26 cellular contexts compared by ENCODE assay signal in genomic region chr3:159776779-159777178, GRCh38.
DNase-seq lines count a peak whose midpoint lies in the region; ATAC-seq and TF ChIP-seq lines count a peak whose summit lies in the region.
"Had no signal": no experiment of that assay in that cellular context is flagged by ENCODE, and none has a peak within 500 bp of the region (broad histone marks: within the 10 kb centered on the region; RNA-seq: fewer than 3 reads in every experiment).

No MANE protein-coding gene starts in this region.

- H3K9me1 ChIP-seq in IMR-90 (ENCODE audit: insufficient read depth, low read length), result peaks cover 16% of the 10 kb centered on the region

- peak overlapping the region; percentile 83 for H2BK5ac ChIP-seq in IMR-90 (ENCODE audit: low read depth, low read length, poor library complexity, severe bottlenecking)

- H2BK20ac ChIP-seq in IMR-90 (ENCODE audit: low read depth, low read length), result peak overlapping the region; percentile 11; the same call in 1 of the 2 replicates

- peak overlapping the region; percentile 75 for H2BK120ac ChIP-seq in IMR-90 (ENCODE audit: low read depth, low read length)

- H2AK9ac ChIP-seq in IMR-90 (replicated peaks; ENCODE audit: low read depth, low read length, poor library complexity), result no peak overlapping the region

- peak overlapping the region; percentile 59 for H3K4ac ChIP-seq in IMR-90 (ENCODE audit: low read depth, low read length)

- no peak for TF ChIP-seq RAD21 in IMR-90 (IDR thresholded peaks at IDR 0.05; ENCODE audit: low read length)

- CTCF ChIA-PET in IMR-90 (lab: Yijun Ruan, JAX), result interaction anchor here (1.2 to 1.6 kb wide), 2 partner anchors 28 to 156 kb away, joined by 3 to 4 read pairs; no protein-coding TSS in a partner anchor

- H4K20me1 ChIP-seq in IMR-90 (ENCODE audit: insufficient read depth, low read length), result peaks cover 12% of the 10 kb centered on the region; the same call in 1 of the 2 replicates

- no peaks in the 10 kb centered on the region for H3K9me3 ChIP-seq in IMR-90 (ENCODE audit: control insufficient read depth, insufficient read depth, low read length)
- H3K9me3 ChIP-seq in esophagus muscularis mucosa, result no peaks in the 10 kb centered on the region
- no peaks in the 10 kb centered on the region for H3K9me3 ChIP-seq in subcutaneous abdominal adipose tissue (ENCODE audit: control insufficient read depth in 5 of 5, low read length in 5 of 5)
- H3K9me3 ChIP-seq: mucosa of descending colon, SK-N-SH had no signal

- DNase-seq in IMR-90 (no peak), esophagus muscularis mucosa (ENCODE audit: extremely low spot score) (no peak), myocyte (ENCODE audit: low read depth) (peak; percentile 24), NCI-H128 (lab: John Stamatoyannopoulos, UW; ENCODE audit: unreplicated experiment) (no peak), HPDE6-E6E7 (ENCODE audit: extremely low spot score) (no peak)
- no peak for DNase-seq in stimulated activated CD4-positive, alpha-beta T cell treated with anti-CD3 and anti-CD28 coated beads, Interleukin-4, amount 100 ng/mL, for 4 hours
- DNase-seq: ACHN; activated effector memory CD4-positive, alpha-beta T cell treated with Interleukin-2 at 50 U/mL for 16 hours; DMS 273 treated with DMSO at 0.1 percent for 48 hours; foreskin melanocyte; GF-D8; Kasumi-1; mucosa of descending colon; NCI-H1105 treated with DMSO at 0.1 percent for 48 hours; NCI-H2171; NCI-H82; occipital lobe; PC-9; SK-N-SH; stimulated activated CD4-positive, alpha-beta T cell treated with anti-CD3 and anti-CD28 coated beads, Interleukin-4, amount 100 ng/mL, for 24 hours; T-helper 9 cell had no signal

- BruUV-seq in IMR-90 (replicated peaks; lab: Mats Ljungman, UMichigan), result no TSS peak

- peak overlapping the region in 1 of 2 experiments; percentile 60; a peak in 1 of 4 replicates for H4K8ac ChIP-seq in IMR-90 (ENCODE audit: low read depth in 2 of 2, low read length in 2 of 2)

- H3K9ac ChIP-seq in IMR-90 (ENCODE audit: low read depth, low read length) (peak overlapping the region; percentile 29; the same call in 1 of the 2 replicates), subcutaneous abdominal adipose tissue (ENCODE audit: low read length in 5 of 5) (peak overlapping the region in 1 of 5 donors; percentile 39)

- WGBS in IMR-90 (ENCODE audit: extremely low coverage in 2 of 2, insufficient read length in 1 of 2), 2 experiments, result no CpG with 5 or more reads among the region's 4 CpGs
- 60% methylated on average over 4 of the region's 4 CpGs for WGBS in esophagus muscularis mucosa

- H3K27ac ChIP-seq in IMR-90 (ENCODE audit: insufficient read depth, low read length), result peak overlapping the region; percentile 78
- peak overlapping the region; percentile 72 to 100 (median 97) for H3K27ac ChIP-seq in esophagus muscularis mucosa (replicated peaks in 1 of 4)
- H3K27ac ChIP-seq in subcutaneous abdominal adipose tissue (ENCODE audit: low read depth, low read length), result peak overlapping the region; percentile 88
- H3K27ac ChIP-seq: PC-9 had no signal

- no peak for TF ChIP-seq POLR2A in IMR-90 (IDR thresholded peaks at IDR 0.05; ENCODE audit: low read depth, low read length)
- no peak for TF ChIP-seq POLR2A in esophagus muscularis mucosa (IDR thresholded peaks at IDR 0.05; ENCODE audit: low read depth)

- H4K5ac ChIP-seq in IMR-90 (ENCODE audit: low read depth, low read length), result peak overlapping the region; percentile 94

- peak overlapping the region; percentile 81 for H3K14ac ChIP-seq in IMR-90 (replicated peaks; ENCODE audit: low read depth, low read length)

- TF ChIP-seq EP300 in esophagus muscularis mucosa (IDR thresholded peaks at IDR 0.05), result no peak

- peak overlapping the region; percentile 93 for H2AK5ac ChIP-seq in IMR-90 (ENCODE audit: low read depth, low read length)

- H3K36me3 ChIP-seq in IMR-90 (ENCODE audit: control insufficient read depth, insufficient read depth, low read length) (peaks cover 2% of the 10 kb centered on the region), esophagus muscularis mucosa (peaks cover 0 to 7% (median 4%) of the 10 kb centered on the region in 4 donors), subcutaneous abdominal adipose tissue (ENCODE audit: control insufficient read depth in 5 of 5, insufficient read depth in 5 of 5, low read length in 5 of 5) (no peaks in the 10 kb centered on the region)

- H3K4me2 ChIP-seq in IMR-90 (ENCODE audit: low read depth, low read length), result peak overlapping the region; percentile 19; the same call in 1 of the 2 replicates
- H3K4me2 ChIP-seq: PC-9 had no signal

- peak overlapping the region; percentile 59 for H4K91ac ChIP-seq in IMR-90 (ENCODE audit: insufficient read depth, low read depth, low read length)

- intact Hi-C loops in IMR-90 (cut with micrococcal nuclease) (loop anchor here (1.0 kb wide), 1 partner anchor 9 kb away; no protein-coding TSS in a partner anchor), esophagus muscularis mucosa (cut with DNase I) (no loop called here)

- H3K79me1 ChIP-seq in IMR-90 (ENCODE audit: low read depth in 1 of 2, low read length in 2 of 2), result peaks cover 20 to 57% of the 10 kb centered on the region in 2 experiments

- peak overlapping the region; percentile 98 for H2BK15ac ChIP-seq in IMR-90 (ENCODE audit: low read depth, low read length)

- no peak overlapping the region for H2AFZ ChIP-seq in IMR-90 (replicated peaks; ENCODE audit: low read length, poor library complexity)
- H2AFZ ChIP-seq: PC-9 had no signal

- peak overlapping the region; percentile 87; the same call in 1 of the 2 replicates for H3K23ac ChIP-seq in IMR-90 (ENCODE audit: low read depth, low read length)

- no peaks in the 10 kb centered on the region for H3K27me3 ChIP-seq in IMR-90 (ENCODE audit: control insufficient read depth, insufficient read depth, low read length)
- H3K27me3 ChIP-seq in esophagus muscularis mucosa, result no peaks in the 10 kb centered on the region
- H3K27me3 ChIP-seq in subcutaneous abdominal adipose tissue (ENCODE audit: control insufficient read depth in 5 of 5, insufficient read depth in 4 of 5, low read length in 5 of 5), result no peaks in the 10 kb centered on the region

- no peak for ATAC-seq in IMR-90 (ENCODE audit: low read depth)
- ATAC-seq in HG02642 (IDR thresholded peaks at IDR 0.05; ENCODE audit: poor library complexity, unreplicated experiment), result no peak
- ATAC-seq: activated CD4-positive, CD25-positive, alpha-beta regulatory T cell treated with anti-CD3 and anti-CD28 coated beads, Interleukin-2, amount 50 U/mL, for 24 hours; GM12878; mucosa of descending colon had no signal

- no peak overlapping the region for H3K4me3 ChIP-seq in IMR-90 (ENCODE audit: insufficient read depth, low read depth, low read length)
- H3K4me3 ChIP-seq in esophagus muscularis mucosa, result peak overlapping the region in 1 of 4 donors; percentile 12
- no peak overlapping the region for H3K4me3 ChIP-seq in subcutaneous abdominal adipose tissue (ENCODE audit: low read depth in 1 of 5, low read length in 5 of 5)
- H3K4me3 ChIP-seq: GM12878, mucosa of descending colon, PC-9, skin epidermis had no signal

- peak overlapping the region; percentile 17; the same call in 1 of the 2 replicates for H3K56ac ChIP-seq in IMR-90 (ENCODE audit: extremely low read depth, insufficient read depth, low read length)

- H3K4me1 ChIP-seq in IMR-90 (ENCODE audit: control insufficient read depth, insufficient read depth, low read length) (peaks cover 17% of the 10 kb centered on the region), esophagus muscularis mucosa (peaks cover 32 to 87% (median 82%) of the 10 kb centered on the region in 4 donors), subcutaneous abdominal adipose tissue (ENCODE audit: control insufficient read depth in 5 of 5, insufficient read depth in 5 of 5, low read length in 5 of 5) (peaks cover 0 to 27% (median 22%) of the 10 kb centered on the region in 5 donors)

- TF ChIP-seq CTCF in IMR-90 (conservative IDR thresholded peaks at IDR 0.05; ENCODE audit: low read depth, low read length) (no peak), esophagus muscularis mucosa (IDR thresholded peaks at IDR 0.05) (no peak)

- dilution Hi-C loops in IMR-90 (cut with HindIII; ENCODE audit: low sequenced_read_pairs, unreplicated experiment), result no loop called here

- POLR2A ChIA-PET in IMR-90 (lab: Charles Lee; ENCODE audit: unreplicated experiment), result no interaction called here

- in situ Hi-C loops in IMR-90 (cut with MboI; ENCODE audit: low sequenced_read_pairs), result no loop called here

- H3K18ac ChIP-seq in IMR-90 (ENCODE audit: low read depth, low read length), result peak overlapping the region; percentile 85

TF ChIP-seq in IMR-90, 13 proteins besides CTCF, POLR2A, EP300 and RAD21 (continues in another document):
- no peak for TF ChIP-seq MAZ (IDR thresholded peaks at IDR 0.05; ENCODE audit: borderline replicate concordance, low read depth, low read length)
- TF ChIP-seq CEBPB (IDR thresholded peaks at IDR 0.05; ENCODE audit: low read depth, low read length), result no peak
- no peak for TF ChIP-seq RFX5 (IDR thresholded peaks at IDR 0.05; ENCODE audit: low read depth, low read length)
- no peak for TF ChIP-seq FOS (IDR thresholded peaks at IDR 0.05; ENCODE audit: low read depth, low read length)
- no peak for TF ChIP-seq ELK1 (IDR thresholded peaks at IDR 0.05; ENCODE audit: borderline replicate concordance, low read depth, low read length)
- TF ChIP-seq NFE2L2 (IDR thresholded peaks at IDR 0.05; ENCODE audit: low read depth, low read length), result no peak
- TF ChIP-seq USF2 (IDR thresholded peaks at IDR 0.05; ENCODE audit: low read depth, low read length), result no peak
- TF ChIP-seq MXI1 (IDR thresholded peaks at IDR 0.05; ENCODE audit: borderline replicate concordance, low read depth, low read length), result no peak
- no peak for TF ChIP-seq MAFK (IDR thresholded peaks at IDR 0.05; ENCODE audit: low read depth, low read length)
- TF ChIP-seq CHD1 (IDR thresholded peaks at IDR 0.05; ENCODE audit: low read depth, low read length), result no peak
- no peak for TF ChIP-seq RCOR1 (IDR thresholded peaks at IDR 0.05; ENCODE audit: insufficient replicate concordance, low read length)
